In the genomic region with DNA sequence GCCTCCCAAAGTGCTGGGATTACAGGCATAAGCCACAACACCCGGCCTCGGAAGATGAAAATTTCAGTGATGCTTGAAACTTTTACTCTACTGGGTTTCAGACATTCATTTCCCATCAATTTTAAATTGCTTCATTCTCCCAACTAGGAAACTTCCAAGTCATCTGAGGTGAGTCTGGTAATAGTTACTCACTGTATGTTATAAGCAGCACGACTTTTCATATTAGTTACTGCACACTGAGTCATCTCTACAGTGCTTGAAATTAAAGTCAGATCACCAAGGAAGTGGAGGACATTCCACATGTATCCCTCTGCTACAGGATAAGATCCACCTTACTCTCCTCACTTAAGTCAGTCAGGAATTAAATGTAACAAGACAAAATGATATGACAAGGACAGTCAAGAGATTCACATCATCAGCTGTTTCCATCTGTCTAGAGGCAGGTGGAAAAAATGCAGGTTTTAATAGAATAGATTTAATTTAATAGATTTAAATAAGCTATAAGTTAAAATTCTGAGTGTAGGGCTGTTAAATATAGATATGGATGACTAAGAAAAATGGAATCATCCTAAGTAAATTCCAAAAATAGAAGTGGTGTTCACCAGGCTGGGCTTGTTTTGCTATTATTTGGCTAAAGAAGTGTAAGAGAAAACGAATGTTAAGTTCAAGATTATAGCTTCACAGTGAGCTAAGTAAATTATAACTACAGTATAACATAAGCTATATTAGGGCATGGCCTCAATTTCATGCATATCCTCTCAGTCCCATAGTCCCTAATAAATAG, we compare ENCODE assay signal across 1 cellular context.
TF ChIP-seq lines count a peak whose summit lies in the region.

No MANE protein-coding gene starts in this region.

TF ChIP-seq in SK-N-SH treated with all-trans-retinoic acid at 6 μM for 48 hours, 23 proteins besides CTCF, POLR2A, EP300 and RAD21 (continued from another document):
- TF ChIP-seq, protein P1, sequence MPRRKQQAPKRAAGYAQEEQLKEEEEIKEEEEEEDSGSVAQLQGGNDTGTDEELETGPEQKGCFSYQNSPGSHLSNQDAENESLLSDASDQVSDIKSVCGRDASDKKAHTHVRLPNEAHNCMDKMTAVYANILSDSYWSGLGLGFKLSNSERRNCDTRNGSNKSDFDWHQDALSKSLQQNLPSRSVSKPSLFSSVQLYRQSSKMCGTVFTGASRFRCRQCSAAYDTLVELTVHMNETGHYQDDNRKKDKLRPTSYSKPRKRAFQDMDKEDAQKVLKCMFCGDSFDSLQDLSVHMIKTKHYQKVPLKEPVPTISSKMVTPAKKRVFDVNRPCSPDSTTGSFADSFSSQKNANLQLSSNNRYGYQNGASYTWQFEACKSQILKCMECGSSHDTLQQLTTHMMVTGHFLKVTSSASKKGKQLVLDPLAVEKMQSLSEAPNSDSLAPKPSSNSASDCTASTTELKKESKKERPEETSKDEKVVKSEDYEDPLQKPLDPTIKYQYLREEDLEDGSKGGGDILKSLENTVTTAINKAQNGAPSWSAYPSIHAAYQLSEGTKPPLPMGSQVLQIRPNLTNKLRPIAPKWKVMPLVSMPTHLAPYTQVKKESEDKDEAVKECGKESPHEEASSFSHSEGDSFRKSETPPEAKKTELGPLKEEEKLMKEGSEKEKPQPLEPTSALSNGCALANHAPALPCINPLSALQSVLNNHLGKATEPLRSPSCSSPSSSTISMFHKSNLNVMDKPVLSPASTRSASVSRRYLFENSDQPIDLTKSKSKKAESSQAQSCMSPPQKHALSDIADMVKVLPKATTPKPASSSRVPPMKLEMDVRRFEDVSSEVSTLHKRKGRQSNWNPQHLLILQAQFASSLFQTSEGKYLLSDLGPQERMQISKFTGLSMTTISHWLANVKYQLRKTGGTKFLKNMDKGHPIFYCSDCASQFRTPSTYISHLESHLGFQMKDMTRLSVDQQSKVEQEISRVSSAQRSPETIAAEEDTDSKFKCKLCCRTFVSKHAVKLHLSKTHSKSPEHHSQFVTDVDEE (CRISPR knock-in tag; IDR thresholded peaks at IDR 0.05) = no peak
- TF ChIP-seq ZC3H10 (CRISPR knock-in tag; IDR thresholded peaks at IDR 0.05) (no peak), ZNF70 (CRISPR knock-in tag; IDR thresholded peaks at IDR 0.05) (no peak), BACH2 (CRISPR knock-in tag; IDR thresholded peaks at IDR 0.05; ENCODE audit: borderline replicate concordance) (no peak), ESRRG (CRISPR knock-in tag; IDR thresholded peaks at IDR 0.05) (no peak), ZNF565 (CRISPR knock-in tag; conservative IDR thresholded peaks at IDR 0.05; ENCODE audit: low read depth) (no peak), GLIS3 (CRISPR knock-in tag; IDR thresholded peaks at IDR 0.05) (no peak), RARB (CRISPR knock-in tag; IDR thresholded peaks at IDR 0.05) (no peak), ZNF8 (CRISPR knock-in tag; IDR thresholded peaks at IDR 0.05) (no peak), ARNTL (CRISPR knock-in tag; IDR thresholded peaks at IDR 0.05; ENCODE audit: borderline replicate concordance, low read depth) (no peak)
